9 cellular contexts compared by ENCODE assay signal in genomic region chr16:89191901-89192184, GRCh38. TPM values are rescaled to one million over a fixed set of nuclear protein-coding genes. Genes with fewer than 3 reads are reported as not detected.
DNase-seq lines count a peak whose midpoint lies in the region; ATAC-seq and TF ChIP-seq lines count a peak whose summit lies in the region.
"Had no signal": no experiment of that assay in that cellular context is flagged by ENCODE, and none has a peak within 500 bp of the region (broad histone marks: within the 10 kb centered on the region; RNA-seq: fewer than 3 reads in every experiment).

No MANE protein-coding gene starts in this region.

- H3K4me3 Mint-ChIP-seq in H9 (no peak overlapping the region), WTC11 (no peak overlapping the region)
- no peak overlapping the region for H3K4me3 Mint-ChIP-seq in effector memory CD8-positive, alpha-beta T cell

- H3K27ac ChIP-seq in H9 (ENCODE audit: insufficient read length, low read depth, low read length) (no peak overlapping the region), iPS-18a (ENCODE audit: low read length) (no peak overlapping the region), suprapubic skin (no peak overlapping the region)

- H2BK12ac ChIP-seq in H9 (ENCODE audit: insufficient read length, low read depth, low read length) = no peak overlapping the region

- no peak overlapping the region for H3K9ac ChIP-seq in H9 (ENCODE audit: extremely low read depth, insufficient read length, low read length)
- H3K9ac ChIP-seq in iPS-18a (ENCODE audit: low read length) = no peak overlapping the region

- H2BK5ac ChIP-seq in H9 (ENCODE audit: insufficient read length, low read length) = no peak overlapping the region

- H3K9me3 Mint-ChIP-seq in H9 (peaks cover 5% of the 10 kb centered on the region in 2 experiments; a peak in 2 of 5 replicates), WTC11 (no peaks in the 10 kb centered on the region)
- no peaks in the 10 kb centered on the region for H3K9me3 Mint-ChIP-seq in effector memory CD8-positive, alpha-beta T cell

- CTCF ChIA-PET in WTC11 (lab: Charles Lee) = interaction anchor here (2.4 kb wide), 1 partner anchor 18 kb away, joined by 14 read pairs; no protein-coding TSS in a partner anchor

- no peak overlapping the region for H3K18ac ChIP-seq in H9 (ENCODE audit: insufficient read length, low read depth, low read length)

- H4K8ac ChIP-seq in H9 (replicated peaks; ENCODE audit: insufficient read length, low read depth, low read length) = no peak overlapping the region

- no peak overlapping the region for H4K91ac ChIP-seq in H9 (ENCODE audit: insufficient read length, low read depth, low read length)

- no peak overlapping the region for H2BK120ac ChIP-seq in H9 (ENCODE audit: low read depth, low read length, poor library complexity, severe bottlenecking)

- no peaks in the 10 kb centered on the region for H3K36me3 ChIP-seq in iPS-18a (ENCODE audit: control insufficient read depth, low read depth, low read length)
- H3K36me3 ChIP-seq in suprapubic skin = no peaks in the 10 kb centered on the region

- peaks cover 5% of the 10 kb centered on the region for H3K23me2 ChIP-seq in H9 (ENCODE audit: insufficient read length, low read depth, low read length, poor library complexity, severe bottlenecking)

- H3K79me1 ChIP-seq in H9 (ENCODE audit: insufficient read depth, low read depth, low read length, poor library complexity, severe bottlenecking) = no peaks in the 10 kb centered on the region

- H2AK5ac ChIP-seq in H9 (ENCODE audit: insufficient read length, low read length) = no peak overlapping the region

- H3K4me3 ChIP-seq in iPS-18a (ENCODE audit: low read length) (peak overlapping the region; percentile 46), suprapubic skin (peak overlapping the region; percentile 46)

- H2BK15ac ChIP-seq in H9 (ENCODE audit: low read depth, low read length) = no peak overlapping the region

- TF ChIP-seq CTCF in H9 (conservative IDR thresholded peaks at IDR 0.05) (no peak), WTC11 (IDR thresholded peaks at IDR 0.05) (no peak), suprapubic skin (IDR thresholded peaks at IDR 0.05) (no peak)

- H3K23ac ChIP-seq in H9 (ENCODE audit: insufficient read length, low read depth, low read length) = no peak overlapping the region

- H3K9me3 ChIP-seq in H9 (ENCODE audit: control insufficient read depth, low read depth, low read length) (no peaks in the 10 kb centered on the region), iPS-18a (ENCODE audit: control insufficient read depth, low read depth, low read length) (no peaks in the 10 kb centered on the region), suprapubic skin (no peaks in the 10 kb centered on the region)

- H3K4me1 ChIP-seq in H9 (ENCODE audit: insufficient read depth, low read length) = no peaks in the 10 kb centered on the region
- no peaks in the 10 kb centered on the region for H3K4me1 ChIP-seq in iPS-18a (ENCODE audit: control insufficient read depth, low read depth, low read length)
- H3K4me1 ChIP-seq in suprapubic skin = peaks cover 22% of the 10 kb centered on the region

- POLR2A ChIA-PET in WTC11 (lab: Charles Lee) = no interaction called here

- peaks cover 36% of the 10 kb centered on the region for H3K27me3 Mint-ChIP-seq in H9 (ENCODE audit: low read depth)
- peaks cover 3% of the 10 kb centered on the region for H3K27me3 Mint-ChIP-seq in WTC11 (ENCODE audit: low read depth)
- no peaks in the 10 kb centered on the region for H3K27me3 Mint-ChIP-seq in effector memory CD8-positive, alpha-beta T cell

- H3K14ac ChIP-seq in H9 (ENCODE audit: insufficient read depth, low read length) = no peak overlapping the region

- H3K4me1 Mint-ChIP-seq in H9 (no peaks in the 10 kb centered on the region), WTC11 (no peaks in the 10 kb centered on the region)
- H3K4me1 Mint-ChIP-seq in effector memory CD8-positive, alpha-beta T cell (ENCODE audit: low read depth in 2 of 2) = peaks cover 0 to 4% of the 10 kb centered on the region in 2 donors

- WGBS in H9 (ENCODE audit: extremely low coverage, insufficient read length, low lambda C conversion rate) = no CpG with 5 or more reads among the region's 19 CpGs
- WGBS in suprapubic skin = no CpG with 5 or more reads among the region's 19 CpGs

- H3K4me2 ChIP-seq in H9 (ENCODE audit: insufficient read depth, insufficient read length, low read length) = peak overlapping the region; percentile 43

- H3K36me3 Mint-ChIP-seq in H9 (ENCODE audit: insufficient read depth in 1 of 3, low read depth in 3 of 3) = no peaks in the 10 kb centered on the region
- no peaks in the 10 kb centered on the region for H3K36me3 Mint-ChIP-seq in WTC11
- H3K36me3 Mint-ChIP-seq in effector memory CD8-positive, alpha-beta T cell (ENCODE audit: insufficient read depth) = peaks cover 30% of the 10 kb centered on the region

- H3K4ac ChIP-seq in H9 (ENCODE audit: low read depth, low read length) = no peak overlapping the region

- no peaks in the 10 kb centered on the region for H4K20me1 ChIP-seq in H9 (ENCODE audit: control insufficient read depth, insufficient read depth, insufficient read length)

- TF ChIP-seq POLR2A in suprapubic skin (IDR thresholded peaks at IDR 0.05) = no peak

- no peak overlapping the region for H3K56ac ChIP-seq in H9 (ENCODE audit: insufficient read length, low read depth, low read length)

- H3K27me3 ChIP-seq in H9 (ENCODE audit: insufficient read depth, low read length) (no peaks in the 10 kb centered on the region; the same call in 1 of the 2 replicates), iPS-18a (ENCODE audit: control insufficient read depth, insufficient read depth, low read length) (peaks cover 16% of the 10 kb centered on the region), suprapubic skin (peaks cover 15% of the 10 kb centered on the region)

- H4K5ac ChIP-seq in H9 (ENCODE audit: insufficient read length, low read depth, low read length) = no peak overlapping the region

- H2AFZ ChIP-seq in H9 (ENCODE audit: low read length) = no peak overlapping the region

- no peak overlapping the region for H2BK20ac ChIP-seq in H9 (ENCODE audit: low read depth, low read length, poor library complexity, severe bottlenecking)

- no peak for TF ChIP-seq EP300 in suprapubic skin (IDR thresholded peaks at IDR 0.05)

- DNase-seq in H9 (no peak), WTC11 (ENCODE audit: low spot score) (peak; percentile 16), suprapubic skin (ENCODE audit: low spot score in 2 of 2) (peak in 1 of 2 donors; percentile 65), NCI-H1092 (lab: John Stamatoyannopoulos, UW) (no peak)
- no peak for DNase-seq in effector memory CD8-positive, alpha-beta T cell
- DNase-seq in stimulated activated CD4-positive, alpha-beta T cell treated with anti-CD3 and anti-CD28 coated beads, Interleukin-4, amount 100 ng/mL, for 1 hour = no peak
- DNase-seq: NCI-H1930 had no signal

- H3K27ac Mint-ChIP-seq in H9 (no peak overlapping the region), WTC11 (no peak overlapping the region)
- H3K27ac Mint-ChIP-seq in effector memory CD8-positive, alpha-beta T cell = no peak overlapping the region

- H3K79me2 ChIP-seq in H9 (ENCODE audit: insufficient read depth, low read length) = no peaks in the 10 kb centered on the region

- no peak for ATAC-seq in WTC11
- no peak for ATAC-seq in effector memory CD8-positive, alpha-beta T cell (replicated peaks)

- no peak overlapping the region for H3T11ph ChIP-seq in H9 (ENCODE audit: low read length)

TF ChIP-seq in WTC11, 78 proteins besides CTCF, POLR2A, EP300 and RAD21:
- no peak for TF ChIP-seq ATF2 (CRISPR knock-in tag; IDR thresholded peaks at IDR 0.05; ENCODE audit: borderline replicate concordance, low read depth)
TF ChIP-seq in WTC11: peak in this region for 0.

RNA-seq across cellular contexts. Expression of gene SLC22A31, which starts 8.5 kb away (rescaled TPM):
- 7.7 and 8.1 TPM in 2 replicates for total RNA-seq in H9 (2021)
- 9.8 to 12.1 TPM (median 10.7 TPM) in 3 replicates for total RNA-seq in WTC11 (2021)
- 1 to 10 TPM in 3 of 4 donors, under 1 TPM in 1; 0.72 to 6.6 (median 4.7) TPM for total RNA-seq in suprapubic skin
- total RNA-seq: SK-MEL-5 had no signal

RNA-seq across cellular contexts. Expression of gene CDH15, which starts 20.3 kb away (rescaled TPM):
- 0.18 and 0.28 TPM in 2 replicates for total RNA-seq in H9 (2021)
- total RNA-seq in WTC11 (2021) = 0.41 to 0.76 TPM (median 0.46 TPM) in 3 replicates
- under 1 TPM in 2 of 4 donors, not detected in 2; 0.16 to 0.48 TPM for total RNA-seq in suprapubic skin
- total RNA-seq: SK-MEL-5 had no signal

RNA-seq across cellular contexts. Expression of gene ZNF778, which starts 25.7 kb away (rescaled TPM):
- total RNA-seq in H9 (2021) (16.4 and 17.5 TPM in 2 replicates), WTC11 (2021) (15.5 to 31.2 TPM (median 15.6 TPM) in 3 replicates), suprapubic skin (10 to 100 TPM; 22.0 to 69.6 (median 26.0) TPM)
